Comparison of ENCODE assay signal across 15 cellular contexts in the genomic region with DNA sequence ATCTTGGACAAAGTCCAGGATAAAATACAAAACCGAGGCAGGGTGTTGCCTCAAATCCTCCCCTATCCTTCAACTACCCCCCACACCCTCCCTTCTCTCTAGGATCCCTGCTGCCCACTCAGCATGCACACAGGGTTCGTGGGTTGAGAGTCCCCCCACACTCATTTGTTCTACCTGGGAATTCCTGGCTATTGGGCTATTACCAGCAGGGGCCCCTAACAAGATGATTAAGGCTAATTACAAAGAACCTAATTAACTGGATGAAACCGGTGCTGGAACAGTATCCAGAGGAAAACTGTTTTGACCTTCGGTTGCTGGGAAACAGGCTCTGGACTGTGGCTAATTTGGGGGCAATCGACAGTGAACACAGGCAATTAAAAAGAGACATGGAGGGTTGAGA. TPM values are rescaled to one million over a fixed set of nuclear protein-coding genes. Genes with fewer than 3 reads are reported as not detected.
"Had no signal": no experiment of that assay in that cellular context is flagged by ENCODE, and none has a peak within 500 bp of the region (broad histone marks: within the 10 kb centered on the region; RNA-seq: fewer than 3 reads in every experiment).

No MANE protein-coding gene starts in this region.

- H3K27ac Mint-ChIP-seq: stimulated activated memory B cell treated with anti-CD40 and anti-IgM and Interleukin-4, amounts not matched to agents 10 μg/mL and 1 μg/mL and 100 μg/mL, for 72 hours; T-helper 2 cell treated with Interferon-gamma antibody and Interleukin-4, amounts not matched to agents 5 μg/mL and 100 μg/mL, for 36 hours had no signal

- H3K27ac ChIP-seq: cardiac muscle cell, neutrophil, right lobe of liver had no signal

- H3K4me1 Mint-ChIP-seq: stimulated activated memory B cell treated with anti-CD40 and anti-IgM and Interleukin-4, amounts not matched to agents 10 μg/mL and 1 μg/mL and 100 μg/mL, for 72 hours had no signal

- H3K27me3 ChIP-seq: cardiac muscle cell, neutrophil, right lobe of liver, spleen, tibial nerve, vagina had no signal

- DNase-seq: activated CD4-positive, alpha-beta T cell treated with anti-CD3 and anti-CD28 coated beads, Interleukin-2, amount 50 U/mL, for 4 hours; activated T-cell treated with anti-CD3 and anti-CD28 coated beads, Interleukin-2, amount 50 U/mL, for 4 hours; aorta; effector CD4-positive, alpha-beta T cell; foreskin melanocyte; midbrain; right lobe of liver; spleen; stimulated activated CD4-positive, alpha-beta T cell treated with anti-CD3 and anti-CD28 coated beads, Interleukin-1b, Interleukin-23, amount 100 ng/mL, for 48 hours had no signal

- H3K27me3 Mint-ChIP-seq: stimulated activated memory B cell treated with anti-CD40 and anti-IgM and Interleukin-4, amounts not matched to agents 10 μg/mL and 1 μg/mL and 100 μg/mL, for 72 hours had no signal

- H3K36me3 ChIP-seq: right lobe of liver had no signal

- H3K4me3 Mint-ChIP-seq: activated T-cell treated with anti-CD3 and anti-CD28 coated beads, Interleukin-2, amount 50 U/mL, for 4 hours; stimulated activated memory B cell treated with anti-CD40 and anti-IgM and Interleukin-4, amounts not matched to agents 10 μg/mL and 1 μg/mL and 100 μg/mL, for 72 hours; T-helper 2 cell treated with Interferon-gamma antibody and Interleukin-4, amounts not matched to agents 5 μg/mL and 100 μg/mL, for 36 hours had no signal

- H3K9me3 ChIP-seq: neutrophil, right lobe of liver, spleen, tibial nerve, vagina had no signal

- H3K9me3 Mint-ChIP-seq: activated T-cell treated with anti-CD3 and anti-CD28 coated beads, Interleukin-2, amount 50 U/mL, for 4 hours; stimulated activated memory B cell treated with anti-CD40 and anti-IgM and Interleukin-4, amounts not matched to agents 10 μg/mL and 1 μg/mL and 100 μg/mL, for 72 hours; T-helper 2 cell treated with Interferon-gamma antibody and Interleukin-4, amounts not matched to agents 5 μg/mL and 100 μg/mL, for 36 hours had no signal

- H3K4me3 ChIP-seq: cardiac muscle cell, right lobe of liver, spleen, tibial nerve, vagina had no signal

RNA-seq across cellular contexts. Expression of gene GUCA1B, which starts 55.8 kb away (rescaled TPM):
- total RNA-seq: vagina had no signal
